In the genomic region with DNA sequence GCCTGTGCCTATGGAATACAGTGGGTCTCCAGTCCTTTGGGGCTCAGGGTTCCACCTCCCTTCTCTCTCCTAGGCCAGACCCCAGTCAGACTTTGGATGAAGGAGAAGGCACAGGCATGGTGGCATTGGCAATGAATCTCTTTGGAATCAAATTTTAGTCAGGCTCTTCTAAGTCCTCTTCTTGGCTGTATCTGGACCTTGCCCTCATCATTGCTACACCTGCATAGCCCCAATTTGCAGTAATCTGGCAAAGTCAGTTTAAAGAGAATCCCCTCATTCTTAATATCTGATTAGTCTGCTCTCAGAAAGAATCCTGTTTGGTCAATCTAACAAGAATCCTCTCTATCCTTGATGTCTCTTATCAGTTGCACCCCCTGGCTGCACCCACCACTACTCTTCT, we compare ENCODE assay signal across 27 cellular contexts.
"Had no signal": no experiment of that assay in that cellular context is flagged by ENCODE, and none has a peak within 500 bp of the region (broad histone marks: within the 10 kb centered on the region; RNA-seq: fewer than 3 reads in every experiment).

No MANE protein-coding gene starts in this region.

- DNase-seq: dermis blood vessel endothelial cell; dorsolateral prefrontal cortex; effector CD4-positive, alpha-beta T cell; effector memory CD4-positive, alpha-beta T cell; erythroblast; esophagus squamous epithelium; foreskin fibroblast; foreskin melanocyte; gastrocnemius medialis; glutamatergic neuron; head of caudate nucleus; heart right ventricle; hippocampal formation; islet precursor cell; kidney; kidney glomerular epithelial cell; left ventricle myocardium inferior; lower lobe of right lung; mesenchymal stem cell; mucosa of descending colon; naive B cell; naive thymus-derived CD8-positive, alpha-beta T cell had no signal

- H3K4me1 Mint-ChIP-seq: mesothelial cell of epicardium; naive B cell; naive thymus-derived CD8-positive, alpha-beta T cell had no signal

- H3K36me3 Mint-ChIP-seq: mesothelial cell of epicardium; naive B cell; naive thymus-derived CD8-positive, alpha-beta T cell had no signal

- H3K9me3 ChIP-seq: esophagus squamous epithelium, gastrocnemius medialis, heart right ventricle, left ventricle myocardium inferior, lower lobe of right lung, mucosa of descending colon had no signal

- H3K4me3 Mint-ChIP-seq: mesothelial cell of epicardium; naive B cell; naive thymus-derived CD8-positive, alpha-beta T cell had no signal

- ATAC-seq: esophagus mucosa; gastrocnemius medialis; heart right ventricle; lower lobe of right lung; mucosa of descending colon; naive thymus-derived CD8-positive, alpha-beta T cell had no signal

- FAIRE-seq: colon, kidney had no signal

- H3K27ac Mint-ChIP-seq: mesothelial cell of epicardium; naive B cell; naive thymus-derived CD8-positive, alpha-beta T cell had no signal

- H3K27ac ChIP-seq: coronary artery, dorsolateral prefrontal cortex, epithelial cell of prostate, esophagus squamous epithelium, gastrocnemius medialis, heart right ventricle, left ventricle myocardium inferior, lower lobe of right lung had no signal

- H3K27me3 ChIP-seq: esophagus squamous epithelium, gastrocnemius medialis had no signal

- H3K27me3 Mint-ChIP-seq: naive thymus-derived CD8-positive, alpha-beta T cell had no signal

- H3K4me3 ChIP-seq: coronary artery, dorsolateral prefrontal cortex, esophagus squamous epithelium, gastrocnemius medialis, heart right ventricle, left ventricle myocardium inferior, lower lobe of right lung, mucosa of descending colon had no signal

- H3K36me3 ChIP-seq: esophagus squamous epithelium, gastrocnemius medialis, heart right ventricle, left ventricle myocardium inferior, lower lobe of right lung had no signal

- H3K4me1 ChIP-seq: esophagus squamous epithelium, gastrocnemius medialis, heart right ventricle, left ventricle myocardium inferior, lower lobe of right lung had no signal
